In the genomic region with DNA sequence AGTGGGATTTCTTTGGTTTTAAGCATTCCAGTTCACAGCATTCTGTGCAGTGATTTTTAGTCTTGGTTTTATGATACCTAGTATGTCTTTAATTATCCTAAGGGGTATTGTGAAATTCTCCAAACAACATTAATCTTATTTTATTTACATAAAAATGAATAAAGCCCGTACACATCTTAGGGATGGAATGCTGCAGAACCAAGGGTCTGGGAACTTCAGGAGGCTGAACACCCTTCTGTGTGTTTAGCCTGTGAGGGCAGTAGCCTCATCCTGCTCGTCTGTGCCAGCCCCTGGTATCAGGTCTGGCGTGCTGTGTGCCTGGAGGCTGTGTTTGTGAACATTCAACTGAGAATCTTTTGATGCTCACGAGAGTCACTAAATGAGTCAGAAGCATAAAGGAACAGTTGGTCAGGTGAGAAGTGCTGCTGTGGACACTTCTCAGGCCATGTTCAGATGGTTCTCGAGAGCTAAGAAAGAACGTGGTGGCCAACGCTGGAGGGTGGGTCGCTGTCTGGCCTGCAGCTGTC, we compare ENCODE assay signal across 1 cellular context.
TF ChIP-seq lines count a peak whose summit lies in the region.

No MANE protein-coding gene starts in this region.

TF ChIP-seq in SK-N-SH, 30 proteins besides CTCF, POLR2A, EP300 and RAD21:
- no peak for TF ChIP-seq YY1 (IDR thresholded peaks at IDR 0.05; ENCODE audit: low read depth)
- no peak for TF ChIP-seq NFIC (IDR thresholded peaks at IDR 0.05; ENCODE audit: borderline replicate concordance)
- TF ChIP-seq FOSL2 (IDR thresholded peaks at IDR 0.05; ENCODE audit: borderline replicate concordance, low read depth) = no peak
- TF ChIP-seq TEAD4 (IDR thresholded peaks at IDR 0.05; ENCODE audit: borderline replicate concordance, insufficient read depth) = no peak
- no peak for TF ChIP-seq FOXM1 (IDR thresholded peaks at IDR 0.05; ENCODE audit: low read depth)
- no peak for TF ChIP-seq TAF1 (IDR thresholded peaks at IDR 0.05; ENCODE audit: borderline replicate concordance, low read depth, low read length)
- TF ChIP-seq, protein P1, sequence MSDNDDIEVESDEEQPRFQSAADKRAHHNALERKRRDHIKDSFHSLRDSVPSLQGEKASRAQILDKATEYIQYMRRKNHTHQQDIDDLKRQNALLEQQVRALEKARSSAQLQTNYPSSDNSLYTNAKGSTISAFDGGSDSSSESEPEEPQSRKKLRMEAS (IDR thresholded peaks at IDR 0.05; ENCODE audit: low read depth) = no peak
- no peak for TF ChIP-seq RCOR1 (IDR thresholded peaks at IDR 0.05; ENCODE audit: low read length)
- TF ChIP-seq SMC3 (IDR thresholded peaks at IDR 0.05; ENCODE audit: low read depth, low read length) = no peak
- no peak for TF ChIP-seq SIN3A (IDR thresholded peaks at IDR 0.05; ENCODE audit: borderline replicate concordance, low read depth, low read length)
- no peak for TF ChIP-seq TCF12 (IDR thresholded peaks at IDR 0.05)
- TF ChIP-seq, protein P2, sequence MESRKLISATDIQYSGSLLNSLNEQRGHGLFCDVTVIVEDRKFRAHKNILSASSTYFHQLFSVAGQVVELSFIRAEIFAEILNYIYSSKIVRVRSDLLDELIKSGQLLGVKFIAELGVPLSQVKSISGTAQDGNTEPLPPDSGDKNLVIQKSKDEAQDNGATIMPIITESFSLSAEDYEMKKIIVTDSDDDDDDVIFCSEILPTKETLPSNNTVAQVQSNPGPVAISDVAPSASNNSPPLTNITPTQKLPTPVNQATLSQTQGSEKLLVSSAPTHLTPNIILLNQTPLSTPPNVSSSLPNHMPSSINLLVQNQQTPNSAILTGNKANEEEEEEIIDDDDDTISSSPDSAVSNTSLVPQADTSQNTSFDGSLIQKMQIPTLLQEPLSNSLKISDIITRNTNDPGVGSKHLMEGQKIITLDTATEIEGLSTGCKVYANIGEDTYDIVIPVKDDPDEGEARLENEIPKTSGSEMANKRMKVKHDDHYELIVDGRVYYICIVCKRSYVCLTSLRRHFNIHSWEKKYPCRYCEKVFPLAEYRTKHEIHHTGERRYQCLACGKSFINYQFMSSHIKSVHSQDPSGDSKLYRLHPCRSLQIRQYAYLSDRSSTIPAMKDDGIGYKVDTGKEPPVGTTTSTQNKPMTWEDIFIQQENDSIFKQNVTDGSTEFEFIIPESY (IDR thresholded peaks at IDR 0.05; ENCODE audit: borderline replicate concordance, low read depth) = no peak
- no peak for TF ChIP-seq CHD2 (IDR thresholded peaks at IDR 0.05; ENCODE audit: low read length, partially characterized antibody)
- no peak for TF ChIP-seq EZH2phosphoT487 (IDR thresholded peaks at IDR 0.05; ENCODE audit: borderline replicate concordance, low read depth)
- no peak for TF ChIP-seq MXI1 (IDR thresholded peaks at IDR 0.05; ENCODE audit: low read depth, low read length)
- no peak for TF ChIP-seq MEF2A (IDR thresholded peaks at IDR 0.05; ENCODE audit: borderline replicate concordance, low read depth)
- no peak for TF ChIP-seq GABPA (IDR thresholded peaks at IDR 0.05; ENCODE audit: low read depth)
- no peak for TF ChIP-seq RFX5 (IDR thresholded peaks at IDR 0.05; ENCODE audit: low read length)
- TF ChIP-seq, protein P3, sequence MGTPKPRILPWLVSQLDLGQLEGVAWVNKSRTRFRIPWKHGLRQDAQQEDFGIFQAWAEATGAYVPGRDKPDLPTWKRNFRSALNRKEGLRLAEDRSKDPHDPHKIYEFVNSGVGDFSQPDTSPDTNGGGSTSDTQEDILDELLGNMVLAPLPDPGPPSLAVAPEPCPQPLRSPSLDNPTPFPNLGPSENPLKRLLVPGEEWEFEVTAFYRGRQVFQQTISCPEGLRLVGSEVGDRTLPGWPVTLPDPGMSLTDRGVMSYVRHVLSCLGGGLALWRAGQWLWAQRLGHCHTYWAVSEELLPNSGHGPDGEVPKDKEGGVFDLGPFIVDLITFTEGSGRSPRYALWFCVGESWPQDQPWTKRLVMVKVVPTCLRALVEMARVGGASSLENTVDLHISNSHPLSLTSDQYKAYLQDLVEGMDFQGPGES (IDR thresholded peaks at IDR 0.05; ENCODE audit: low read depth, low read length) = no peak
- TF ChIP-seq RXRA (IDR thresholded peaks at IDR 0.05; ENCODE audit: borderline replicate concordance, low read depth) = no peak
